In genomic region chr1:113205980-113206766, GRCh38 we compare ENCODE assay signal across 23 cellular contexts.
DNase-seq lines count a peak whose midpoint lies in the region; ATAC-seq, FAIRE-seq and TF ChIP-seq lines count a peak whose summit lies in the region.
"Had no signal": no experiment of that assay in that cellular context is flagged by ENCODE, and none has a peak within 500 bp of the region (broad histone marks: within the 10 kb centered on the region; RNA-seq: fewer than 3 reads in every experiment).

No MANE protein-coding gene starts in this region.

- no peaks in the 10 kb centered on the region for H3K79me2 ChIP-seq in mammary epithelial cell (ENCODE audit: insufficient read depth, low read length)

- DNase-seq in breast epithelium (ENCODE audit: low spot score in 2 of 2) (peak in 1 of 2 donors; percentile 32), mammary epithelial cell (no peak), epithelial cell of proximal tubule (ENCODE audit: low read depth) (peak; percentile 72), mesothelial cell of epicardium (ENCODE audit: low spot score in 2 of 2, unreplicated experiment in 2 of 2) (no peak), pancreas (no peak), germinal center (ENCODE audit: low spot score) (no peak), NCI-H82 (lab: John Stamatoyannopoulos, UW) (no peak)
- DNase-seq: 8988T; activated CD4-positive, alpha-beta T cell treated with anti-CD3 and anti-CD28 coated beads, Interleukin-2, amount 10 ng/mL, durations not matched to agents 7 days and 5 days; activated CD8-positive, alpha-beta memory T cell treated with anti-CD3 and anti-CD28 coated beads, Interleukin-2, amount 10 ng/mL, durations not matched to agents 7 days and 5 days; erythroblast; GM23248; naive thymus-derived CD4-positive, alpha-beta T cell; NCI-H1092 treated with DMSO at 0.1 percent for 48 hours; NCI-H524 had no signal

- dilution Hi-C loops in mammary epithelial cell (cut with HindIII; ENCODE audit: low sequenced_read_pairs), result no loop called here

- no TSS peak for BruUV-seq in mammary epithelial cell (replicated peaks; lab: Mats Ljungman, UMichigan)

- in situ Hi-C loops in mammary epithelial cell (cut with MboI; ENCODE audit: low sequenced_read_pairs in 2 of 2), result no loop called here

- peaks cover 38% of the 10 kb centered on the region for H3K4me1 Mint-ChIP-seq in mesothelial cell of epicardium
- H3K4me1 Mint-ChIP-seq: activated CD4-positive, alpha-beta T cell treated with anti-CD3 and anti-CD28 coated beads, Interleukin-2, amount 10 ng/mL, durations not matched to agents 7 days and 5 days; activated CD8-positive, alpha-beta memory T cell treated with anti-CD3 and anti-CD28 coated beads, Interleukin-2, amount 10 ng/mL, durations not matched to agents 7 days and 5 days had no signal

- no peaks in the 10 kb centered on the region for H4K20me1 ChIP-seq in mammary epithelial cell (ENCODE audit: insufficient read depth, low read length)

- WGBS in mammary epithelial cell (ENCODE audit: low coverage, missing lambda C conversion rate), result 53% methylated on average over 3 of the region's 4 CpGs
- WGBS in pancreas, 2 donors, result 76 to 78% methylated on average over 4 of the region's 4 CpGs

- H3K4me3 Mint-ChIP-seq in mesothelial cell of epicardium, result no peak overlapping the region
- H3K4me3 Mint-ChIP-seq: activated CD4-positive, alpha-beta T cell treated with anti-CD3 and anti-CD28 coated beads, Interleukin-2, amount 10 ng/mL, durations not matched to agents 7 days and 5 days; activated CD8-positive, alpha-beta memory T cell treated with anti-CD3 and anti-CD28 coated beads, Interleukin-2, amount 10 ng/mL, durations not matched to agents 7 days and 5 days; activated T-helper 1 cell treated with anti-CD3 and anti-CD28 coated beads, Interleukin-12 subunit alpha, Interleukin-12 subunit beta, Interleukin-2, Interleukin-4 antibody, amounts not matched to agents 30 ng/mL and 10 ng/mL and 1 ng/mL, durations not matched to agents 14 hours and 24 hours and 36 hours; naive thymus-derived CD4-positive, alpha-beta T cell had no signal

- H3K4me1 ChIP-seq in breast epithelium, result no peaks in the 10 kb centered on the region
- no peaks in the 10 kb centered on the region for H3K4me1 ChIP-seq in mammary epithelial cell (ENCODE audit: insufficient read depth, low read length)
- peaks cover 0 to 19% (median 12%) of the 10 kb centered on the region in 3 donors for H3K4me1 ChIP-seq in pancreas

- no peak for FAIRE-seq in pancreas (lab: Jason Lieb, UNC)
- FAIRE-seq: astrocyte, frontal cortex, islet of Langerhans had no signal

- CTCF ChIA-PET in mammary epithelial cell (lab: Charles Lee; ENCODE audit: low non-redundant PET), result no interaction called here

- no peak overlapping the region for H3K4me2 ChIP-seq in mammary epithelial cell (ENCODE audit: insufficient read depth, low read depth, low read length)

- no peak overlapping the region for H3K4me3 ChIP-seq in breast epithelium
- H3K4me3 ChIP-seq in mammary epithelial cell (replicated peaks in 1 of 3; ENCODE audit: insufficient read depth in 1 of 3, low read depth in 2 of 3, low read length in 3 of 3), result no peak overlapping the region
- no peak overlapping the region for H3K4me3 ChIP-seq in epithelial cell of proximal tubule (ENCODE audit: low read depth, low read length)
- H3K4me3 ChIP-seq in pancreas, result no peak overlapping the region
- H3K4me3 ChIP-seq: GM23248 had no signal

- H3K27me3 ChIP-seq in breast epithelium (no peaks in the 10 kb centered on the region), mammary epithelial cell (ENCODE audit: insufficient read depth, low read length) (no peaks in the 10 kb centered on the region), pancreas (no peaks in the 10 kb centered on the region)

- H3K9me3 ChIP-seq in breast epithelium (no peaks in the 10 kb centered on the region), mammary epithelial cell (replicated peaks; ENCODE audit: insufficient read depth, low read length) (peaks cover 2% of the 10 kb centered on the region), pancreas (no peaks in the 10 kb centered on the region)

- TF ChIP-seq CTCF in breast epithelium (IDR thresholded peaks at IDR 0.05) (no peak), mammary epithelial cell (conservative IDR thresholded peaks at IDR 0.05 in 1 of 2, IDR thresholded peaks at IDR 0.05 in 1 of 2; ENCODE audit: extremely low read depth in 1 of 2, insufficient read depth in 1 of 2, low read depth in 1 of 2, low read length in 2 of 2) (no peak), epithelial cell of proximal tubule (conservative IDR thresholded peaks at IDR 0.05; ENCODE audit: low read depth, low read length) (no peak), mesothelial cell of epicardium (IDR thresholded peaks at IDR 0.05; ENCODE audit: unreplicated experiment) (no peak), pancreas (IDR thresholded peaks at IDR 0.05) (no peak)

- peak overlapping the region; percentile 63 for H3K27ac Mint-ChIP-seq in mesothelial cell of epicardium
- H3K27ac Mint-ChIP-seq: activated CD4-positive, alpha-beta T cell treated with anti-CD3 and anti-CD28 coated beads, Interleukin-2, amount 10 ng/mL, durations not matched to agents 7 days and 5 days; activated CD8-positive, alpha-beta memory T cell treated with anti-CD3 and anti-CD28 coated beads, Interleukin-2, amount 10 ng/mL, durations not matched to agents 7 days and 5 days; activated naive CD4-positive, alpha-beta T cell treated with anti-CD3 and anti-CD28 coated beads, Interleukin-2, amount 50 U/mL, for 72 hours; activated T-helper 1 cell treated with anti-CD3 and anti-CD28 coated beads, Interleukin-12 subunit alpha, Interleukin-12 subunit beta, Interleukin-2, Interleukin-4 antibody, amounts not matched to agents 30 ng/mL and 10 ng/mL and 1 ng/mL, durations not matched to agents 14 hours and 24 hours and 36 hours; naive thymus-derived CD4-positive, alpha-beta T cell had no signal

- ATAC-seq in pancreas, result no peak
- ATAC-seq in HG02588 (IDR thresholded peaks at IDR 0.05; ENCODE audit: unreplicated experiment), result no peak
- ATAC-seq: activated CD8-positive, alpha-beta memory T cell treated with anti-CD3 and anti-CD28 coated beads, Interleukin-2, amount 10 ng/mL, durations not matched to agents 7 days and 5 days; activated naive CD4-positive, alpha-beta T cell treated with anti-CD3 and anti-CD28 coated beads, Interleukin-2, amount 50 U/mL, for 72 hours; naive thymus-derived CD4-positive, alpha-beta T cell had no signal

- H3K27me3 Mint-ChIP-seq in mesothelial cell of epicardium (ENCODE audit: low read depth), result no peaks in the 10 kb centered on the region

- peak overlapping the region; percentile 42 to 62 for H3K27ac ChIP-seq in breast epithelium
- no peak overlapping the region for H3K27ac ChIP-seq in mammary epithelial cell (ENCODE audit: insufficient read depth, low read depth, low read length)
- no peak overlapping the region for H3K27ac ChIP-seq in pancreas
- H3K27ac ChIP-seq: GM23248, RWPE1, VCaP had no signal

- H3K36me3 ChIP-seq in breast epithelium, result no peaks in the 10 kb centered on the region
- no peaks in the 10 kb centered on the region for H3K36me3 ChIP-seq in mammary epithelial cell (ENCODE audit: insufficient read depth, low read length)
- no peaks in the 10 kb centered on the region for H3K36me3 ChIP-seq in pancreas

- peaks cover 16% of the 10 kb centered on the region for H3K9me3 Mint-ChIP-seq in mesothelial cell of epicardium
- H3K9me3 Mint-ChIP-seq: activated CD4-positive, alpha-beta T cell treated with anti-CD3 and anti-CD28 coated beads, Interleukin-2, amount 10 ng/mL, durations not matched to agents 7 days and 5 days; activated naive CD4-positive, alpha-beta T cell treated with anti-CD3 and anti-CD28 coated beads, Interleukin-2, amount 50 U/mL, for 72 hours; activated T-helper 1 cell treated with anti-CD3 and anti-CD28 coated beads, Interleukin-12 subunit alpha, Interleukin-12 subunit beta, Interleukin-2, Interleukin-4 antibody, amounts not matched to agents 30 ng/mL and 10 ng/mL and 1 ng/mL, durations not matched to agents 14 hours and 24 hours and 36 hours; naive thymus-derived CD4-positive, alpha-beta T cell had no signal

- H2AFZ ChIP-seq in mammary epithelial cell (ENCODE audit: low read depth, low read length), result no peak overlapping the region
- H2AFZ ChIP-seq: GM23248 had no signal

- H3K36me3 Mint-ChIP-seq in mesothelial cell of epicardium, result peaks cover 2% of the 10 kb centered on the region
- H3K36me3 Mint-ChIP-seq: activated CD8-positive, alpha-beta memory T cell treated with anti-CD3 and anti-CD28 coated beads, Interleukin-2, amount 10 ng/mL, durations not matched to agents 7 days and 5 days; activated naive CD4-positive, alpha-beta T cell treated with anti-CD3 and anti-CD28 coated beads, Interleukin-2, amount 50 U/mL, for 72 hours; naive thymus-derived CD4-positive, alpha-beta T cell had no signal

- TF ChIP-seq POLR2A in breast epithelium (IDR thresholded peaks at IDR 0.05), result no peak

- intact Hi-C loops in breast epithelium (cut with DNase I; ENCODE audit: low total_unique reads) (no loop called here), mammary epithelial cell (cut with micrococcal nuclease) (no loop called here), pancreas (cut with DNase I) (no loop called here)

- H3K9ac ChIP-seq in mammary epithelial cell (ENCODE audit: insufficient read depth, low read length), result no peak overlapping the region
- H3K9ac ChIP-seq: GM23248 had no signal

Comparison
In these comparisons a context has a peak if more than half of its experiments do, and no peak if none do; other contexts are left out.
1. H3K27ac ChIP-seq: peak in breast epithelium (2 of 2); none in mammary epithelial cell (single experiment) and pancreas (0 of 4).